Comparison of ENCODE assay signal across 8 cellular contexts in genomic region chr4:170589597-170590191, GRCh38.
A peak's percentile ranks its signal among the peaks of the same experiment; 100 is the strongest.
DNase-seq lines count a peak whose midpoint lies in the region; ATAC-seq and TF ChIP-seq lines count a peak whose summit lies in the region.

No MANE protein-coding gene starts in this region.

- no peaks in the 10 kb centered on the region for H3K36me3 ChIP-seq in ascending aorta
- H3K36me3 ChIP-seq in psoas muscle (ENCODE audit: insufficient read depth in 1 of 2, low read depth in 1 of 2) = no peaks in the 10 kb centered on the region

- H3K27me3 ChIP-seq in ascending aorta (no peaks in the 10 kb centered on the region), psoas muscle (ENCODE audit: insufficient read depth in 3 of 3, low read length in 2 of 3) (no peaks in the 10 kb centered on the region)

- no peaks in the 10 kb centered on the region for H3K9me3 ChIP-seq in ascending aorta
- H3K9me3 ChIP-seq in psoas muscle = no peaks in the 10 kb centered on the region

- intact Hi-C loops in ascending aorta (cut with DNase I) = loop anchor here (2.0 kb wide), 1 partner anchor 263 kb away; no protein-coding TSS in a partner anchor
- intact Hi-C loops in psoas muscle (cut with DNase I) = no loop called here

- DNase-seq in KBM-7 (peak; percentile 63), ascending aorta (ENCODE audit: low spot score in 2 of 2) (no peak), retina (peak; percentile 4), psoas muscle (no peak), cortex of kidney (lab: John Stamatoyannopoulos, UW) (no peak)
- DNase-seq in activated naive CD4-positive, alpha-beta T cell treated with anti-CD3 and anti-CD28 coated beads, Interleukin-2, amount 50 U/mL, for 16 hours = no peak

- no peak overlapping the region for H3K27ac ChIP-seq in ascending aorta
- no peak overlapping the region for H3K27ac ChIP-seq in psoas muscle

- TF ChIP-seq CTCF in GM12874 (IDR thresholded peaks at IDR 0.05; ENCODE audit: insufficient read depth, low read depth, low read length) = peak; percentile 49; the same call in 1 of the 2 replicates
- TF ChIP-seq CTCF in ascending aorta (IDR thresholded peaks at IDR 0.05) = peak; percentile 11 to 37 (median 26)
- TF ChIP-seq CTCF in psoas muscle (IDR thresholded peaks at IDR 0.05) = no peak

- H3K4me3 ChIP-seq in ascending aorta = no peak overlapping the region
- no peak overlapping the region for H3K4me3 ChIP-seq in psoas muscle

- H3K4me1 ChIP-seq in ascending aorta (no peaks in the 10 kb centered on the region), psoas muscle (no peaks in the 10 kb centered on the region)

- WGBS in psoas muscle, 3 donors = 63 to 79% (median 63%) methylated on average over 3 of the region's 3 CpGs

- ATAC-seq in GM21825 (IDR thresholded peaks at IDR 0.05; ENCODE audit: unreplicated experiment) (peak; percentile 84), psoas muscle (no peak)

- in situ Hi-C loops in KBM-7 (cut with MboI; ENCODE audit: low pct_unique_long_range_greater_than_20kb, low sequenced_read_pairs) = no loop called here

Comparison
In these comparisons a context has a peak if more than half of its experiments do, and no peak if none do; other contexts are left out.
1. DNase-seq: peak in KBM-7 (single experiment) and retina (single experiment); none in ascending aorta (0 of 2), psoas muscle (0 of 2), activated naive CD4-positive, alpha-beta T cell treated with anti-CD3 and anti-CD28 coated beads, Interleukin-2, amount 50 U/mL, for 16 hours (single experiment) and cortex of kidney (single experiment).